1 cellular context compared by ENCODE assay signal in the genomic region with DNA sequence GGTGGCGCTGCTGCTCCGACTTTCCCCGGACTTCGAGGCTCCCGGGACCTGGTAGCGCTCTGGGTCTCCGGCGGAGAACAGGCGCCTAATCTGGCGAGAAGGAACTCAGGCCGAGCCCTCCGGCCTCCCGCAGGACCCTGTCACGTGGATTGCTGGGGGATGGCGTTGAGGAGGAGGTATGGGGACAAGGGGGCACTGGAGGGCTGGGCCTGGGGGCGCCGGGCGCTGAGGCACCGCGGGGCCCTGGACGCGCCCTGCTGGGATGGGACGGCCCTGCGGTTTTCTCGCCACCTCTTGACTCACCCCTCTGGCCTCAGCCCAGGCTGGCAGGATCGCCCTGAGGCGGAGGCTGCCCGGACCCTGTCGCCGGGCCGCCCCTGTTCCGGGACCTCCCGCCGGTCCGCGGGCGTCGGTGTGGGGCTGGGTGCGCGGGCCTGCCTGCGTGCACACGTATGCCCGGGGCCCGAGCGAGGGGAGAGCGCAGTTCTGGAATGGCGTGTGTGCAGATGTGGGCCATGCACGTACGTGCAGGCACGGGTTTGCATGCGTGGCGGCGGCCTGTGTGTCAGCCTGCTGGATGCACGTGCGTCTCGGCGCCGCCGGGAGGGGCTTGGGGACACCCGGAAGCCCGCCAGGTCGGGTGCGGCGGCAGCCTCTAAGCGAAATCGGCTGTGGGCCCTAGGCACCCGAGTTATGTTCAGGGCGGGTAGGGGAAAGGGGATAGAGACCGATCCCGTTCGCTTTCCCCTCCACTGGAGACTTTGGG.
TF ChIP-seq lines count a peak whose summit lies in the region.

No MANE protein-coding gene starts in this region.

TF ChIP-seq in HepG2, 621 proteins besides CTCF, POLR2A, EP300 and RAD21 (continued from another document and continues in another):
- TF ChIP-seq, protein P1, sequence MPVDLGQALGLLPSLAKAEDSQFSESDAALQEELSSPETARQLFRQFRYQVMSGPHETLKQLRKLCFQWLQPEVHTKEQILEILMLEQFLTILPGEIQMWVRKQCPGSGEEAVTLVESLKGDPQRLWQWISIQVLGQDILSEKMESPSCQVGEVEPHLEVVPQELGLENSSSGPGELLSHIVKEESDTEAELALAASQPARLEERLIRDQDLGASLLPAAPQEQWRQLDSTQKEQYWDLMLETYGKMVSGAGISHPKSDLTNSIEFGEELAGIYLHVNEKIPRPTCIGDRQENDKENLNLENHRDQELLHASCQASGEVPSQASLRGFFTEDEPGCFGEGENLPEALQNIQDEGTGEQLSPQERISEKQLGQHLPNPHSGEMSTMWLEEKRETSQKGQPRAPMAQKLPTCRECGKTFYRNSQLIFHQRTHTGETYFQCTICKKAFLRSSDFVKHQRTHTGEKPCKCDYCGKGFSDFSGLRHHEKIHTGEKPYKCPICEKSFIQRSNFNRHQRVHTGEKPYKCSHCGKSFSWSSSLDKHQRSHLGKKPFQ (CRISPR knock-in tag; IDR thresholded peaks at IDR 0.05; ENCODE audit: insufficient replicate concordance) = peak; percentile 49
- TF ChIP-seq, protein P2, sequence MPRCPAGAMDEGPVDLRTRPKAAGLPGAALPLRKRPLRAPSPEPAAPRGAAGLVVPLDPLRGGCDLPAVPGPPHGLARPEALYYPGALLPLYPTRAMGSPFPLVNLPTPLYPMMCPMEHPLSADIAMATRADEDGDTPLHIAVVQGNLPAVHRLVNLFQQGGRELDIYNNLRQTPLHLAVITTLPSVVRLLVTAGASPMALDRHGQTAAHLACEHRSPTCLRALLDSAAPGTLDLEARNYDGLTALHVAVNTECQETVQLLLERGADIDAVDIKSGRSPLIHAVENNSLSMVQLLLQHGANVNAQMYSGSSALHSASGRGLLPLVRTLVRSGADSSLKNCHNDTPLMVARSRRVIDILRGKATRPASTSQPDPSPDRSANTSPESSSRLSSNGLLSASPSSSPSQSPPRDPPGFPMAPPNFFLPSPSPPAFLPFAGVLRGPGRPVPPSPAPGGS (CRISPR knock-in tag; IDR thresholded peaks at IDR 0.05) = 0 out of 2 replicates have a peak, but pooled peaks have one; percentile 60
- TF ChIP-seq, protein P3, sequence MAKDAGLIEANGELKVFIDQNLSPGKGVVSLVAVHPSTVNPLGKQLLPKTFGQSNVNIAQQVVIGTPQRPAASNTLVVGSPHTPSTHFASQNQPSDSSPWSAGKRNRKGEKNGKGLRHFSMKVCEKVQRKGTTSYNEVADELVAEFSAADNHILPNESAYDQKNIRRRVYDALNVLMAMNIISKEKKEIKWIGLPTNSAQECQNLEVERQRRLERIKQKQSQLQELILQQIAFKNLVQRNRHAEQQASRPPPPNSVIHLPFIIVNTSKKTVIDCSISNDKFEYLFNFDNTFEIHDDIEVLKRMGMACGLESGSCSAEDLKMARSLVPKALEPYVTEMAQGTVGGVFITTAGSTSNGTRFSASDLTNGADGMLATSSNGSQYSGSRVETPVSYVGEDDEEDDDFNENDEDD (CRISPR knock-in tag; IDR thresholded peaks at IDR 0.05; ENCODE audit: borderline replicate concordance) = peak; percentile 57; the same call in 1 of the 2 replicates
- TF ChIP-seq MXD3 (CRISPR knock-in tag; IDR thresholded peaks at IDR 0.05) (peak; percentile 34; the same call in 1 of the 2 replicates), REL (CRISPR knock-in tag; conservative IDR thresholded peaks at IDR 0.05) (no peak), ZNF234 (CRISPR knock-in tag; conservative IDR thresholded peaks at IDR 0.05) (0 out of 2 replicates have a peak, but pooled peaks have one; percentile 55), ZNF383 (CRISPR knock-in tag; IDR thresholded peaks at IDR 0.05; ENCODE audit: borderline replicate concordance) (no peak), SKIL (CRISPR knock-in tag; IDR thresholded peaks at IDR 0.05; ENCODE audit: borderline replicate concordance) (peak; percentile 26; the same call in 1 of the 2 replicates), ZNF274 (CRISPR knock-in tag; IDR thresholded peaks at IDR 0.05) (peak; percentile 70), RBAK (CRISPR knock-in tag; IDR thresholded peaks at IDR 0.05) (no peak), E2F1 (CRISPR knock-in tag; IDR thresholded peaks at IDR 0.05) (no peak), NFATC3 (CRISPR knock-in tag; IDR thresholded peaks at IDR 0.05) (no peak), ZFYVE20 (CRISPR knock-in tag; IDR thresholded peaks at IDR 0.05; ENCODE audit: borderline replicate concordance, low read depth) (0 out of 2 replicates have a peak, but pooled peaks have one; percentile 72), ATF1 (CRISPR knock-in tag; IDR thresholded peaks at IDR 0.05) (no peak), GATAD2A (CRISPR knock-in tag; IDR thresholded peaks at IDR 0.05) (peak; percentile 7; the same call in 1 of the 2 replicates), ZNF605 (CRISPR knock-in tag; IDR thresholded peaks at IDR 0.05) (no peak), SALL1 (CRISPR knock-in tag; IDR thresholded peaks at IDR 0.05) (peak; percentile 63), GTF2F1 (IDR thresholded peaks at IDR 0.05; ENCODE audit: low read length) (no peak), ZC3H13 (CRISPR knock-in tag; IDR thresholded peaks at IDR 0.05) (no peak), ZNF550 (CRISPR knock-in tag; IDR thresholded peaks at IDR 0.05; ENCODE audit: borderline replicate concordance) (0 out of 2 replicates have a peak, but pooled peaks have one; percentile 24)
- TF ChIP-seq, protein P4, sequence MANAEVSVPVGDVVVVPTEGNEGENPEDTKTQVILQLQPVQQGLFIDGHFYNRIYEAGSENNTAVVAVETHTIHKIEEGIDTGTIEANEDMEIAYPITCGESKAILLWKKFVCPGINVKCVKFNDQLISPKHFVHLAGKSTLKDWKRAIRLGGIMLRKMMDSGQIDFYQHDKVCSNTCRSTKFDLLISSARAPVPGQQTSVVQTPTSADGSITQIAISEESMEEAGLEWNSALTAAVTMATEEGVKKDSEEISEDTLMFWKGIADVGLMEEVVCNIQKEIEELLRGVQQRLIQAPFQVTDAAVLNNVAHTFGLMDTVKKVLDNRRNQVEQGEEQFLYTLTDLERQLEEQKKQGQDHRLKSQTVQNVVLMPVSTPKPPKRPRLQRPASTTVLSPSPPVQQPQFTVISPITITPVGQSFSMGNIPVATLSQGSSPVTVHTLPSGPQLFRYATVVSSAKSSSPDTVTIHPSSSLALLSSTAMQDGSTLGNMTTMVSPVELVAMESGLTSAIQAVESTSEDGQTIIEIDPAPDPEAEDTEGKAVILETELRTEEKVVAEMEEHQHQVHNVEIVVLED (CRISPR knock-in tag; IDR thresholded peaks at IDR 0.05; ENCODE audit: borderline replicate concordance) = peak; percentile 66; the same call in 1 of the 2 replicates
- TF ChIP-seq, protein P5, sequence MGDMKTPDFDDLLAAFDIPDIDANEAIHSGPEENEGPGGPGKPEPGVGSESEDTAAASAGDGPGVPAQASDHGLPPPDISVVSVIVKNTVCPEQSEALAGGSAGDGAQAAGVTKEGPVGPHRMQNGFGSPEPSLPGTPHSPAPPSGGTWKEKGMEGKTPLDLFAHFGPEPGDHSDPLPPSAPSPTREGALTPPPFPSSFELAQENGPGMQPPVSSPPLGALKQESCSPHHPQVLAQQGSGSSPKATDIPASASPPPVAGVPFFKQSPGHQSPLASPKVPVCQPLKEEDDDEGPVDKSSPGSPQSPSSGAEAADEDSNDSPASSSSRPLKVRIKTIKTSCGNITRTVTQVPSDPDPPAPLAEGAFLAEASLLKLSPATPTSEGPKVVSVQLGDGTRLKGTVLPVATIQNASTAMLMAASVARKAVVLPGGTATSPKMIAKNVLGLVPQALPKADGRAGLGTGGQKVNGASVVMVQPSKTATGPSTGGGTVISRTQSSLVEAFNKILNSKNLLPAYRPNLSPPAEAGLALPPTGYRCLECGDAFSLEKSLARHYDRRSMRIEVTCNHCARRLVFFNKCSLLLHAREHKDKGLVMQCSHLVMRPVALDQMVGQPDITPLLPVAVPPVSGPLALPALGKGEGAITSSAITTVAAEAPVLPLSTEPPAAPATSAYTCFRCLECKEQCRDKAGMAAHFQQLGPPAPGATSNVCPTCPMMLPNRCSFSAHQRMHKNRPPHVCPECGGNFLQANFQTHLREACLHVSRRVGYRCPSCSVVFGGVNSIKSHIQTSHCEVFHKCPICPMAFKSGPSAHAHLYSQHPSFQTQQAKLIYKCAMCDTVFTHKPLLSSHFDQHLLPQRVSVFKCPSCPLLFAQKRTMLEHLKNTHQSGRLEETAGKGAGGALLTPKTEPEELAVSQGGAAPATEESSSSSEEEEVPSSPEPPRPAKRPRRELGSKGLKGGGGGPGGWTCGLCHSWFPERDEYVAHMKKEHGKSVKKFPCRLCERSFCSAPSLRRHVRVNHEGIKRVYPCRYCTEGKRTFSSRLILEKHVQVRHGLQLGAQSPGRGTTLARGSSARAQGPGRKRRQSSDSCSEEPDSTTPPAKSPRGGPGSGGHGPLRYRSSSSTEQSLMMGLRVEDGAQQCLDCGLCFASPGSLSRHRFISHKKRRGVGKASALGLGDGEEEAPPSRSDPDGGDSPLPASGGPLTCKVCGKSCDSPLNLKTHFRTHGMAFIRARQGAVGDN (CRISPR knock-in tag; IDR thresholded peaks at IDR 0.05) = peak; percentile 90
- TF ChIP-seq, protein P6, sequence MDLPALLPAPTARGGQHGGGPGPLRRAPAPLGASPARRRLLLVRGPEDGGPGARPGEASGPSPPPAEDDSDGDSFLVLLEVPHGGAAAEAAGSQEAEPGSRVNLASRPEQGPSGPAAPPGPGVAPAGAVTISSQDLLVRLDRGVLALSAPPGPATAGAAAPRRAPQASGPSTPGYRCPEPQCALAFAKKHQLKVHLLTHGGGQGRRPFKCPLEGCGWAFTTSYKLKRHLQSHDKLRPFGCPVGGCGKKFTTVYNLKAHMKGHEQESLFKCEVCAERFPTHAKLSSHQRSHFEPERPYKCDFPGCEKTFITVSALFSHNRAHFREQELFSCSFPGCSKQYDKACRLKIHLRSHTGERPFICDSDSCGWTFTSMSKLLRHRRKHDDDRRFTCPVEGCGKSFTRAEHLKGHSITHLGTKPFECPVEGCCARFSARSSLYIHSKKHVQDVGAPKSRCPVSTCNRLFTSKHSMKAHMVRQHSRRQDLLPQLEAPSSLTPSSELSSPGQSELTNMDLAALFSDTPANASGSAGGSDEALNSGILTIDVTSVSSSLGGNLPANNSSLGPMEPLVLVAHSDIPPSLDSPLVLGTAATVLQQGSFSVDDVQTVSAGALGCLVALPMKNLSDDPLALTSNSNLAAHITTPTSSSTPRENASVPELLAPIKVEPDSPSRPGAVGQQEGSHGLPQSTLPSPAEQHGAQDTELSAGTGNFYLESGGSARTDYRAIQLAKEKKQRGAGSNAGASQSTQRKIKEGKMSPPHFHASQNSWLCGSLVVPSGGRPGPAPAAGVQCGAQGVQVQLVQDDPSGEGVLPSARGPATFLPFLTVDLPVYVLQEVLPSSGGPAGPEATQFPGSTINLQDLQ (CRISPR knock-in tag; IDR thresholded peaks at IDR 0.05) = no peak
- TF ChIP-seq, protein P7, sequence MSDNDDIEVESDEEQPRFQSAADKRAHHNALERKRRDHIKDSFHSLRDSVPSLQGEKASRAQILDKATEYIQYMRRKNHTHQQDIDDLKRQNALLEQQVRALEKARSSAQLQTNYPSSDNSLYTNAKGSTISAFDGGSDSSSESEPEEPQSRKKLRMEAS (IDR thresholded peaks at IDR 0.05) = peak; percentile 92
- TF ChIP-seq, protein P8, sequence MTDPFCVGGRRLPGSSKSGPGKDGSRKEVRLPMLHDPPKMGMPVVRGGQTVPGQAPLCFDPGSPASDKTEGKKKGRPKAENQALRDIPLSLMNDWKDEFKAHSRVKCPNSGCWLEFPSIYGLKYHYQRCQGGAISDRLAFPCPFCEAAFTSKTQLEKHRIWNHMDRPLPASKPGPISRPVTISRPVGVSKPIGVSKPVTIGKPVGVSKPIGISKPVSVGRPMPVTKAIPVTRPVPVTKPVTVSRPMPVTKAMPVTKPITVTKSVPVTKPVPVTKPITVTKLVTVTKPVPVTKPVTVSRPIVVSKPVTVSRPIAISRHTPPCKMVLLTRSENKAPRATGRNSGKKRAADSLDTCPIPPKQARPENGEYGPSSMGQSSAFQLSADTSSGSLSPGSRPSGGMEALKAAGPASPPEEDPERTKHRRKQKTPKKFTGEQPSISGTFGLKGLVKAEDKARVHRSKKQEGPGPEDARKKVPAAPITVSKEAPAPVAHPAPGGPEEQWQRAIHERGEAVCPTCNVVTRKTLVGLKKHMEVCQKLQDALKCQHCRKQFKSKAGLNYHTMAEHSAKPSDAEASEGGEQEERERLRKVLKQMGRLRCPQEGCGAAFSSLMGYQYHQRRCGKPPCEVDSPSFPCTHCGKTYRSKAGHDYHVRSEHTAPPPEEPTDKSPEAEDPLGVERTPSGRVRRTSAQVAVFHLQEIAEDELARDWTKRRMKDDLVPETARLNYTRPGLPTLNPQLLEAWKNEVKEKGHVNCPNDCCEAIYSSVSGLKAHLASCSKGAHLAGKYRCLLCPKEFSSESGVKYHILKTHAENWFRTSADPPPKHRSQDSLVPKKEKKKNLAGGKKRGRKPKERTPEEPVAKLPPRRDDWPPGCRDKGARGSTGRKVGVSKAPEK (CRISPR knock-in tag; IDR thresholded peaks at IDR 0.05; ENCODE audit: borderline replicate concordance) = no peak
- TF ChIP-seq, protein P9, sequence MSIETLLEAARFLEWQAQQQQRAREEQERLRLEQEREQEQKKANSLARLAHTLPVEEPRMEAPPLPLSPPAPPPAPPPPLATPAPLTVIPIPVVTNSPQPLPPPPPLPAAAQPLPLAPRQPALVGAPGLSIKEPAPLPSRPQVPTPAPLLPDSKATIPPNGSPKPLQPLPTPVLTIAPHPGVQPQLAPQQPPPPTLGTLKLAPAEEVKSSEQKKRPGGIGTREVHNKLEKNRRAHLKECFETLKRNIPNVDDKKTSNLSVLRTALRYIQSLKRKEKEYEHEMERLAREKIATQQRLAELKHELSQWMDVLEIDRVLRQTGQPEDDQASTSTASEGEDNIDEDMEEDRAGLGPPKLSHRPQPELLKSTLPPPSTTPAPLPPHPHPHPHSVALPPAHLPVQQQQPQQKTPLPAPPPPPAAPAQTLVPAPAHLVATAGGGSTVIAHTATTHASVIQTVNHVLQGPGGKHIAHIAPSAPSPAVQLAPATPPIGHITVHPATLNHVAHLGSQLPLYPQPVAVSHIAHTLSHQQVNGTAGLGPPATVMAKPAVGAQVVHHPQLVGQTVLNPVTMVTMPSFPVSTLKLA (IDR thresholded peaks at IDR 0.05) = peak; percentile 58
